In genomic region chr22:19494001-19494560, GRCh38 we compare ENCODE assay signal across 35 cellular contexts. TPM values are rescaled to one million over a fixed set of nuclear protein-coding genes. Genes with fewer than 3 reads are reported as not detected.
"Had no signal": no experiment of that assay in that cellular context is flagged by ENCODE, and none has a peak within 500 bp of the region (broad histone marks: within the 10 kb centered on the region; RNA-seq: fewer than 3 reads in every experiment).

No MANE protein-coding gene starts in this region.

- H3K36me3 ChIP-seq: adrenal gland, ascending aorta, brain microvascular endothelial cell, breast epithelium, cardiac muscle cell had no signal

- ATAC-seq: activated naive CD4-positive, alpha-beta T cell treated with anti-CD3 and anti-CD28 coated beads, Interleukin-2, amount 50 U/mL, for 72 hours; activated naive CD8-positive, alpha-beta T cell treated with anti-CD3 and anti-CD28 coated beads, Interleukin-2, amount 50 U/mL, for 24 hours; activated T-cell treated with anti-CD3 and anti-CD28 coated beads, Interleukin-2, amount 50 U/mL, for 4 hours; activated T-cell treated with anti-CD3 and anti-CD28 coated beads, Interleukin-2, amount 50 U/mL, for 72 hours; activated T-helper 17 cell treated with anti-CD3 and anti-CD28 coated beads, Interleukin-2, amount 50 U/mL, for 72 hours; body of pancreas had no signal

- DNase-seq: activated gamma-delta T cell; activated gamma-delta T cell treated with Interleukin-2 at 50 U/mL for 16 hours; activated naive CD4-positive, alpha-beta T cell; activated naive CD4-positive, alpha-beta T cell treated with anti-CD3 and anti-CD28 coated beads for 36 hours; activated naive CD4-positive, alpha-beta T cell treated with anti-CD3 and anti-CD28 coated beads, Interleukin-2, amount 10 ng/mL, durations not matched to agents 7 days and 5 days; activated naive CD4-positive, alpha-beta T cell treated with anti-CD3 and anti-CD28 coated beads, Interleukin-2, amount 50 U/mL, for 16 hours; activated naive CD4-positive, alpha-beta T cell treated with Interleukin-2 at 50 U/mL for 16 hours; activated naive CD8-positive, alpha-beta T cell treated with anti-CD3 and anti-CD28 coated beads for 36 hours; activated naive CD8-positive, alpha-beta T cell treated with anti-CD3 and anti-CD28 coated beads, Interleukin-2, amount 10 ng/mL, durations not matched to agents 7 days and 5 days; activated naive CD8-positive, alpha-beta T cell treated with anti-CD3 and anti-CD28 coated beads, Interleukin-2, amount 50 U/mL, for 24 hours; activated T-cell treated with anti-CD3 and anti-CD28 coated beads, Interleukin-2, amount 50 U/mL, for 1 hour; activated T-cell treated with anti-CD3 and anti-CD28 coated beads, Interleukin-2, amount 50 U/mL, for 24 hours; activated T-cell treated with anti-CD3 and anti-CD28 coated beads, Interleukin-2, amount 50 U/mL, for 4 hours; activated T-cell treated with anti-CD3 and anti-CD28 coated beads, Interleukin-2, amount 50 U/mL, for 48 hours; activated T-cell treated with anti-CD3 and anti-CD28 coated beads, Interleukin-2, amount 50 U/mL, for 72 hours; adrenal gland; amniotic stem cell; amygdala; anterior cingulate cortex; aorta; body of pancreas; brain microvascular endothelial cell; caudate nucleus; central memory CD4-positive, alpha-beta T cell; cerebellar nuclear complex had no signal

- H3K27ac ChIP-seq: adrenal gland, ascending aorta, body of pancreas, brain microvascular endothelial cell, breast epithelium, cardiac muscle cell had no signal

- H3K9me3 ChIP-seq: adrenal gland, ascending aorta, body of pancreas, breast epithelium had no signal

- H3K4me3 ChIP-seq: adrenal gland, ascending aorta, body of pancreas, breast epithelium, cardiac muscle cell had no signal

- H3K27me3 ChIP-seq: adrenal gland, ascending aorta, body of pancreas, brain microvascular endothelial cell, breast epithelium, cardiac muscle cell had no signal

- FAIRE-seq: bronchial epithelial cell, colon had no signal

- H3K4me1 ChIP-seq: adrenal gland, ascending aorta, body of pancreas, breast epithelium had no signal

RNA-seq across cellular contexts. Expression of gene CDC45, which starts 14.4 kb away (rescaled TPM):
- total RNA-seq: ascending aorta, body of pancreas, cardiac septum had no signal

RNA-seq across cellular contexts. Expression of gene CLDN5, which starts 30.1 kb away (rescaled TPM):
- total RNA-seq: activated naive CD4-positive, alpha-beta T cell treated with anti-CD3 and anti-CD28 coated beads, Interleukin-2, amount 50 U/mL, for 72 hours; activated naive CD8-positive, alpha-beta T cell treated with anti-CD3 and anti-CD28 coated beads for 36 hours; activated naive CD8-positive, alpha-beta T cell treated with anti-CD3 and anti-CD28 coated beads, Interleukin-2, amount 10 ng/mL, durations not matched to agents 7 days and 5 days; astrocyte; chondrocyte had no signal
